In the genomic region with DNA sequence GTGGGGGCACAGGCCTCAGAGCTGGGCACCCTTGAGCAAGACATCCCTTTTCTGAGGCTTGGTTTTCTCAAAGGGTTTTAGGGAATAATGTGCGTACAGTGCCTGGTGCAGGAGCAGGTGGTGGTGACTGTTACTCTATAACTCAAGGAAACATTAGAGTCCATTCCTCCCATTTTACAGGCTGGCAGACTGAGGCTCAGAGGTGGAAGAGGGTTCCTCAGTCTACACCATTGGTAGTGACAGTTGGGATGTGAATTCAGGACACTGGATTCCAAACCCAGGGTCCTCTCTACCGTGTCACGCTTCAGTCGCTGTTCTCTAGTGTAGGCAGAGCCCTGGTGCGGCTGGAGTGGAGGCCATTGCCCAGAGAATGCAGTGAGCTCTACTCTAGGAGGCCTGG, we compare ENCODE assay signal across 3 cellular contexts.
TF ChIP-seq lines count a peak whose summit lies in the region.

No MANE protein-coding gene starts in this region.

TF ChIP-seq in HepG2, 621 proteins besides CTCF, POLR2A, EP300 and RAD21:
- no peak for TF ChIP-seq ZNF724P (CRISPR knock-in tag; IDR thresholded peaks at IDR 0.05; ENCODE audit: borderline replicate concordance)
- TF ChIP-seq, protein P1, sequence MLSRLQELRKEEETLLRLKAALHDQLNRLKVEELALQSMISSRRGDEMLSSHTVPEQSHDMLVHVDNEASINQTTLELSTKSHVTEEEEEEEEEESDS (CRISPR knock-in tag; IDR thresholded peaks at IDR 0.05; ENCODE audit: borderline replicate concordance), result no peak
- TF ChIP-seq ZFP36 (IDR thresholded peaks at IDR 0.05; ENCODE audit: borderline replicate concordance, low read depth, low read length, partially characterized antibody), result no peak
- TF ChIP-seq ZNF629 (CRISPR knock-in tag; conservative IDR thresholded peaks at IDR 0.05), result peak; percentile 82
- TF ChIP-seq, protein P2, sequence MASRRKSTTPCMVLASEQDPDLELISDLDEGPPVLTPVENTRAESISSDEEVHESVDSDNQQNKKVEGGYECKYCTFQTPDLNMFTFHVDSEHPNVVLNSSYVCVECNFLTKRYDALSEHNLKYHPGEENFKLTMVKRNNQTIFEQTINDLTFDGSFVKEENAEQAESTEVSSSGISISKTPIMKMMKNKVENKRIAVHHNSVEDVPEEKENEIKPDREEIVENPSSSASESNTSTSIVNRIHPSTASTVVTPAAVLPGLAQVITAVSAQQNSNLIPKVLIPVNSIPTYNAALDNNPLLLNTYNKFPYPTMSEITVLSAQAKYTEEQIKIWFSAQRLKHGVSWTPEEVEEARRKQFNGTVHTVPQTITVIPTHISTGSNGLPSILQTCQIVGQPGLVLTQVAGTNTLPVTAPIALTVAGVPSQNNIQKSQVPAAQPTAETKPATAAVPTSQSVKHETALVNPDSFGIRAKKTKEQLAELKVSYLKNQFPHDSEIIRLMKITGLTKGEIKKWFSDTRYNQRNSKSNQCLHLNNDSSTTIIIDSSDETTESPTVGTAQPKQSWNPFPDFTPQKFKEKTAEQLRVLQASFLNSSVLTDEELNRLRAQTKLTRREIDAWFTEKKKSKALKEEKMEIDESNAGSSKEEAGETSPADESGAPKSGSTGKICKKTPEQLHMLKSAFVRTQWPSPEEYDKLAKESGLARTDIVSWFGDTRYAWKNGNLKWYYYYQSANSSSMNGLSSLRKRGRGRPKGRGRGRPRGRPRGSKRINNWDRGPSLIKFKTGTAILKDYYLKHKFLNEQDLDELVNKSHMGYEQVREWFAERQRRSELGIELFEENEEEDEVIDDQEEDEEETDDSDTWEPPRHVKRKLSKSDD (CRISPR knock-in tag; IDR thresholded peaks at IDR 0.05; ENCODE audit: low read depth), result no peak

TF ChIP-seq in K562, 482 proteins besides CTCF, POLR2A, EP300 and RAD21:
- peak in 1 of 2 experiments; percentile 29; a peak in 1 of 4 replicates for TF ChIP-seq KDM1A (IDR thresholded peaks at IDR 0.05)
- no peak for TF ChIP-seq CHD4 (IDR thresholded peaks at IDR 0.05; ENCODE audit: insufficient read depth, insufficient replicate concordance, low read depth, low read length, poor library complexity, severe bottlenecking)
- TF ChIP-seq BCOR (IDR thresholded peaks at IDR 0.05), result 0 out of 2 replicates have a peak, but pooled peaks have one; percentile 37
- peak; percentile 90 for TF ChIP-seq RBM25 (IDR thresholded peaks at IDR 0.05; ENCODE audit: low read depth, low read length, severe bottlenecking)

TF ChIP-seq in H1, 55 proteins besides CTCF, POLR2A, EP300 and RAD21:
- TF ChIP-seq POLR2AphosphoS5 (IDR thresholded peaks at IDR 0.05; ENCODE audit: low read depth, low read length), result no peak
- no peak for TF ChIP-seq SIRT6 (IDR thresholded peaks at IDR 0.05; ENCODE audit: low read length)
- TF ChIP-seq KDM1A (IDR thresholded peaks at IDR 0.05; ENCODE audit: borderline replicate concordance, low read length), result peak; percentile 31; the same call in 1 of the 2 replicates
- no peak for TF ChIP-seq TAF7 (optimal IDR thresholded peaks at IDR 0.05; ENCODE audit: borderline replicate concordance, low read depth, low read length)
